32 cellular contexts compared by ENCODE assay signal in genomic region chr1:99825098-99825497, GRCh38.
"Had no signal": no experiment of that assay in that cellular context is flagged by ENCODE, and none has a peak within 500 bp of the region (broad histone marks: within the 10 kb centered on the region; RNA-seq: fewer than 3 reads in every experiment).

No MANE protein-coding gene starts in this region.

- ATAC-seq: activated CD8-positive, alpha-beta T cell treated with anti-CD3 and anti-CD28 coated beads for 36 hours; activated naive CD4-positive, alpha-beta T cell treated with anti-CD3 and anti-CD28 coated beads, Interleukin-2, amount 50 U/mL, for 72 hours; activated T-cell treated with anti-CD3 and anti-CD28 coated beads, Interleukin-2, amount 50 U/mL, for 4 hours; activated T-cell treated with anti-CD3 and anti-CD28 coated beads, Interleukin-2, amount 50 U/mL, for 72 hours; activated T-helper 17 cell treated with anti-CD3 and anti-CD28 coated beads, Interleukin-2, amount 50 U/mL, for 72 hours; body of pancreas; T-helper 17 cell had no signal

- H3K27ac Mint-ChIP-seq: activated B cell treated with CpG ODN at 0.5 μM for 24 hours; activated CD4-positive, alpha-beta memory T cell treated with anti-CD3 and anti-CD28 coated beads for 36 hours; activated CD4-positive, alpha-beta T cell treated with anti-CD3 and anti-CD28 coated beads, Interleukin-2, amount 10 ng/mL, durations not matched to agents 24 days and 14 days; activated CD8-positive, alpha-beta T cell treated with anti-CD3 and anti-CD28 coated beads for 36 hours; activated naive CD4-positive, alpha-beta T cell treated with anti-CD3 and anti-CD28 coated beads for 36 hours; activated naive CD4-positive, alpha-beta T cell treated with anti-CD3 and anti-CD28 coated beads, Interleukin-2, amount 50 U/mL, for 72 hours; activated naive CD8-positive, alpha-beta T cell treated with anti-CD3 and anti-CD28 coated beads for 36 hours; activated T-cell treated with anti-CD3 and anti-CD28 coated beads, Interleukin-2, amount 50 U/mL, for 72 hours; activated T-helper 1 cell treated with anti-CD3 and anti-CD28 coated beads, Interleukin-12 subunit alpha, Interleukin-12 subunit beta, Interleukin-2, Interleukin-4 antibody, amounts not matched to agents 30 ng/mL and 10 ng/mL and 1 ng/mL, durations not matched to agents 14 hours and 24 hours and 36 hours; activated T-helper 17 cell treated with anti-CD3 and anti-CD28 coated beads, Interleukin-2, amount 50 U/mL, for 72 hours; T-helper 17 cell had no signal

- H3K27me3 ChIP-seq: adrenal gland, body of pancreas, brain microvascular endothelial cell, breast epithelium had no signal

- H3K9me3 ChIP-seq: adrenal gland, body of pancreas, breast epithelium had no signal

- H3K36me3 Mint-ChIP-seq: activated CD4-positive, alpha-beta memory T cell treated with anti-CD3 and anti-CD28 coated beads for 36 hours; activated naive CD4-positive, alpha-beta T cell treated with anti-CD3 and anti-CD28 coated beads, Interleukin-2, amount 50 U/mL, for 72 hours; activated naive CD8-positive, alpha-beta T cell treated with anti-CD3 and anti-CD28 coated beads for 36 hours had no signal

- DNase-seq: activated B cell treated with CpG ODN at 0.5 μM for 24 hours; activated CD4-positive, alpha-beta memory T cell treated with anti-CD3 and anti-CD28 coated beads for 36 hours; activated CD4-positive, alpha-beta T cell treated with anti-CD3 and anti-CD28 coated beads for 4 hours; activated CD4-positive, alpha-beta T cell treated with anti-CD3 and anti-CD28 coated beads, Interleukin-2, amount 10 ng/mL, durations not matched to agents 24 days and 14 days; activated CD4-positive, alpha-beta T cell treated with anti-CD3 and anti-CD28 coated beads, Interleukin-2, amount 50 U/mL, for 1 hour; activated CD4-positive, alpha-beta T cell treated with anti-CD3 and anti-CD28 coated beads, Interleukin-2, amount 50 U/mL, for 4 hours; activated CD4-positive, CD25-positive, alpha-beta regulatory T cell treated with anti-CD3 and anti-CD28 coated beads, Interleukin-2, amount 50 U/mL, for 72 hours; activated CD8-positive, alpha-beta memory T cell treated with anti-CD3 and anti-CD28 coated beads, Interleukin-2, amount 50 U/mL, for 4 hours; activated CD8-positive, alpha-beta T cell treated with anti-CD3 and anti-CD28 coated beads for 36 hours; activated effector memory CD4-positive, alpha-beta T cell treated with anti-CD3 and anti-CD28 coated beads, Interleukin-2, amount 50 U/mL, for 16 hours; activated gamma-delta T cell treated with Interleukin-2 at 50 U/mL for 16 hours; activated naive CD4-positive, alpha-beta T cell; activated naive CD4-positive, alpha-beta T cell treated with anti-CD3 and anti-CD28 coated beads for 36 hours; activated naive CD4-positive, alpha-beta T cell treated with anti-CD3 and anti-CD28 coated beads, Interleukin-2, amount 50 U/mL, for 16 hours; activated naive CD8-positive, alpha-beta T cell treated with anti-CD3 and anti-CD28 coated beads for 36 hours; activated T-cell treated with anti-CD3 and anti-CD28 coated beads for 4 hours; activated T-cell treated with anti-CD3 and anti-CD28 coated beads, Interleukin-2, amount 50 U/mL, for 1 hour; activated T-cell treated with anti-CD3 and anti-CD28 coated beads, Interleukin-2, amount 50 U/mL, for 4 hours; activated T-cell treated with anti-CD3 and anti-CD28 coated beads, Interleukin-2, amount 50 U/mL, for 72 hours; adrenal gland; amniotic stem cell; aorta; body of pancreas; brain microvascular endothelial cell; central memory CD4-positive, alpha-beta T cell; T-helper 17 cell had no signal

- H3K4me3 ChIP-seq: adrenal gland, body of pancreas, breast epithelium had no signal

- H3K27ac ChIP-seq: adrenal gland, body of pancreas, brain microvascular endothelial cell, breast epithelium, VCaP had no signal

- H3K4me3 Mint-ChIP-seq: activated B cell treated with CpG ODN at 0.5 μM for 24 hours; activated CD4-positive, alpha-beta memory T cell treated with anti-CD3 and anti-CD28 coated beads for 36 hours; activated CD4-positive, alpha-beta T cell treated with anti-CD3 and anti-CD28 coated beads, Interleukin-2, amount 10 ng/mL, durations not matched to agents 24 days and 14 days; activated CD8-positive, alpha-beta T cell treated with anti-CD3 and anti-CD28 coated beads for 36 hours; activated naive CD4-positive, alpha-beta T cell treated with anti-CD3 and anti-CD28 coated beads for 36 hours; activated naive CD8-positive, alpha-beta T cell treated with anti-CD3 and anti-CD28 coated beads for 36 hours; activated T-cell treated with anti-CD3 and anti-CD28 coated beads, Interleukin-2, amount 50 U/mL, for 4 hours; activated T-cell treated with anti-CD3 and anti-CD28 coated beads, Interleukin-2, amount 50 U/mL, for 72 hours; activated T-helper 1 cell treated with anti-CD3 and anti-CD28 coated beads, Interleukin-12 subunit alpha, Interleukin-12 subunit beta, Interleukin-2, Interleukin-4 antibody, amounts not matched to agents 30 ng/mL and 10 ng/mL and 1 ng/mL, durations not matched to agents 14 hours and 24 hours and 36 hours; activated T-helper 17 cell treated with anti-CD3 and anti-CD28 coated beads, Interleukin-2, amount 50 U/mL, for 72 hours; T-helper 17 cell had no signal

- H3K4me1 ChIP-seq: adrenal gland, body of pancreas, breast epithelium had no signal

- H3K9me3 Mint-ChIP-seq: activated B cell treated with CpG ODN at 0.5 μM for 24 hours; activated CD4-positive, alpha-beta T cell treated with anti-CD3 and anti-CD28 coated beads, Interleukin-2, amount 10 ng/mL, durations not matched to agents 24 days and 14 days; activated CD8-positive, alpha-beta T cell treated with anti-CD3 and anti-CD28 coated beads for 36 hours; activated naive CD4-positive, alpha-beta T cell treated with anti-CD3 and anti-CD28 coated beads, Interleukin-2, amount 50 U/mL, for 72 hours; activated T-cell treated with anti-CD3 and anti-CD28 coated beads, Interleukin-2, amount 50 U/mL, for 72 hours; activated T-helper 1 cell treated with anti-CD3 and anti-CD28 coated beads, Interleukin-12 subunit alpha, Interleukin-12 subunit beta, Interleukin-2, Interleukin-4 antibody, amounts not matched to agents 30 ng/mL and 10 ng/mL and 1 ng/mL, durations not matched to agents 14 hours and 24 hours and 36 hours; activated T-helper 17 cell treated with anti-CD3 and anti-CD28 coated beads, Interleukin-2, amount 50 U/mL, for 72 hours had no signal

- FAIRE-seq: TTC549 had no signal

- H3K4me1 Mint-ChIP-seq: activated T-helper 17 cell treated with anti-CD3 and anti-CD28 coated beads, Interleukin-2, amount 50 U/mL, for 72 hours had no signal

- H3K36me3 ChIP-seq: adrenal gland, brain microvascular endothelial cell, breast epithelium had no signal

- H3K27me3 Mint-ChIP-seq: activated CD4-positive, alpha-beta memory T cell treated with anti-CD3 and anti-CD28 coated beads for 36 hours; activated CD8-positive, alpha-beta T cell treated with anti-CD3 and anti-CD28 coated beads for 36 hours; activated naive CD8-positive, alpha-beta T cell treated with anti-CD3 and anti-CD28 coated beads for 36 hours had no signal
